ENCODE assay signal across 23 cellular contexts in genomic region chr2:166764216-166764615, GRCh38.
DNase-seq lines count a peak whose midpoint lies in the region; ATAC-seq and TF ChIP-seq lines count a peak whose summit lies in the region.
"Had no signal": no experiment of that assay in that cellular context is flagged by ENCODE, and none has a peak within 500 bp of the region (broad histone marks: within the 10 kb centered on the region; RNA-seq: fewer than 3 reads in every experiment).

No MANE protein-coding gene starts in this region.

- DNase-seq in GM23338 (ENCODE audit: low spot score) (peak; percentile 57), endodermal cell (no peak), renal cortical epithelial cell (ENCODE audit: low read depth) (peak; percentile 29), NCI-H524 (lab: John Stamatoyannopoulos, UW) (no peak), upper lobe of left lung (no peak)
- DNase-seq: ACHN; AML-193; DND-41; GDM1; GM23248; Karpas-422; MG63; NCI-H1092; NCI-H1436 treated with DMSO at 0.1 percent for 48 hours; NCI-H2029 treated with DMSO at 0.1 percent for 48 hours; NCI-H446 treated with DMSO at 0.1 percent for 48 hours; NK-92 treated with Interleukin-12 subunit alpha and Interleukin-12 subunit beta, amount 100 ng/mL, for 24 hours; SHP77 had no signal

- no peaks in the 10 kb centered on the region for H3K9me3 ChIP-seq in Loucy (ENCODE audit: insufficient read depth, low read depth, low read length)
- peaks cover 6% of the 10 kb centered on the region for H3K9me3 ChIP-seq in endodermal cell (ENCODE audit: control insufficient read depth, low read length)
- no peaks in the 10 kb centered on the region for H3K9me3 ChIP-seq in upper lobe of left lung
- H3K9me3 ChIP-seq: MG63 had no signal

- H3K9ac ChIP-seq in Loucy (ENCODE audit: low read depth, low read length, poor library complexity, severe bottlenecking) (no peak overlapping the region), endodermal cell (ENCODE audit: extremely low read depth, low read length, poor library complexity, severe bottlenecking) (no peak overlapping the region)
- H3K9ac ChIP-seq: GM23248 had no signal

- H3K4me1 ChIP-seq in GM23338 (ENCODE audit: insufficient read depth), result peaks cover 28% of the 10 kb centered on the region
- H3K4me1 ChIP-seq in Loucy (ENCODE audit: insufficient read depth, low read length, poor library complexity, severe bottlenecking), result no peaks in the 10 kb centered on the region
- H3K4me1 ChIP-seq in endodermal cell (ENCODE audit: control insufficient read depth, insufficient read depth, low read length), result no peaks in the 10 kb centered on the region
- H3K4me1 ChIP-seq in upper lobe of left lung, result no peaks in the 10 kb centered on the region

- H3K27me3 Mint-ChIP-seq in GM23338 (ENCODE audit: insufficient read depth, low read depth, poor library complexity), result peaks cover 5% of the 10 kb centered on the region
- H3K27me3 Mint-ChIP-seq in endodermal cell (ENCODE audit: insufficient read depth), result no peaks in the 10 kb centered on the region
- H3K27me3 Mint-ChIP-seq: IgD-negative memory B cell had no signal

- H3K27me3 ChIP-seq in GM23338 (ENCODE audit: insufficient read depth), result no peaks in the 10 kb centered on the region
- no peaks in the 10 kb centered on the region for H3K27me3 ChIP-seq in Loucy (ENCODE audit: insufficient read depth, low read length, poor library complexity, severe bottlenecking)
- H3K27me3 ChIP-seq in endodermal cell (ENCODE audit: control insufficient read depth, insufficient read depth, low read length, poor library complexity, severe bottlenecking), result no peaks in the 10 kb centered on the region
- H3K27me3 ChIP-seq in upper lobe of left lung, result no peaks in the 10 kb centered on the region
- H3K27me3 ChIP-seq: MG63 had no signal

- H3K4me2 ChIP-seq in GM23338 (no peak overlapping the region; the same call in 1 of the 2 replicates), Loucy (ENCODE audit: low read depth, low read length, poor library complexity, severe bottlenecking) (no peak overlapping the region)

- H3K9me3 Mint-ChIP-seq in GM23338, result no peaks in the 10 kb centered on the region; the same call in 2 of the 3 replicates
- H3K9me3 Mint-ChIP-seq in endodermal cell, result no peaks in the 10 kb centered on the region

- ATAC-seq in GM23338 (peak; percentile 80), GM21786 (IDR thresholded peaks at IDR 0.05; ENCODE audit: unreplicated experiment) (no peak), upper lobe of left lung (ENCODE audit: low FRiP score in 2 of 2) (no peak)

- 0 out of 3 replicates have a peak, but pooled peaks cover 2% of the 10 kb centered on the region for H3K36me3 Mint-ChIP-seq in GM23338 (ENCODE audit: low read depth)
- H3K36me3 Mint-ChIP-seq in endodermal cell (ENCODE audit: low read depth), result no peaks in the 10 kb centered on the region
- H3K36me3 Mint-ChIP-seq: IgD-negative memory B cell had no signal

- H3K4me3 Mint-ChIP-seq in GM23338, result no peak overlapping the region; the same call in 2 of the 3 replicates
- no peak overlapping the region for H3K4me3 Mint-ChIP-seq in endodermal cell
- H3K4me3 Mint-ChIP-seq: IgD-negative memory B cell had no signal

- TF ChIP-seq CTCF in GM23338 (conservative IDR thresholded peaks at IDR 0.05; ENCODE audit: low read depth in 2 of 2), result 0 out of 4 replicates have a peak, but pooled peaks of 1 of the 2 experiments have one; percentile 10
- TF ChIP-seq CTCF in Loucy (conservative IDR thresholded peaks at IDR 0.05; ENCODE audit: low read length), result no peak
- peak; percentile 53 for TF ChIP-seq CTCF in endodermal cell (conservative IDR thresholded peaks at IDR 0.05)
- no peak for TF ChIP-seq CTCF in upper lobe of left lung (IDR thresholded peaks at IDR 0.05)

- H3K27ac ChIP-seq in GM23338 (ENCODE audit: low read depth), result peak overlapping the region; percentile 30; the same call in 1 of the 2 replicates
- H3K27ac ChIP-seq in endodermal cell (ENCODE audit: low read depth, low read length), result no peak overlapping the region
- no peak overlapping the region for H3K27ac ChIP-seq in upper lobe of left lung
- H3K27ac ChIP-seq: C4-2B, GM23248, SK-N-MC had no signal

- H3K4me3 ChIP-seq in GM23338 (no peak overlapping the region), Loucy (ENCODE audit: low read length, poor library complexity, severe bottlenecking) (no peak overlapping the region), endodermal cell (ENCODE audit: low read length) (no peak overlapping the region), upper lobe of left lung (no peak overlapping the region)
- H3K4me3 ChIP-seq: GM23248, MG63, SK-N-MC had no signal

- H3F3A ChIP-seq in GM23338 (replicated peaks; ENCODE audit: low read depth) (no peaks in the 10 kb centered on the region), Loucy (ENCODE audit: low read depth) (no peaks in the 10 kb centered on the region)

- H3K79me2 ChIP-seq in GM23338 (replicated peaks; ENCODE audit: insufficient read depth), result no peaks in the 10 kb centered on the region
- H3K79me2 ChIP-seq in Loucy (ENCODE audit: insufficient read depth, low read length), result no peaks in the 10 kb centered on the region

- H3K27ac Mint-ChIP-seq in GM23338 (peak overlapping the region; percentile 90), endodermal cell (no peak overlapping the region)
- H3K27ac Mint-ChIP-seq: IgD-negative memory B cell had no signal

- no peaks in the 10 kb centered on the region for H4K20me1 ChIP-seq in GM23338 (replicated peaks; ENCODE audit: insufficient read depth)
- no peaks in the 10 kb centered on the region for H4K20me1 ChIP-seq in Loucy (ENCODE audit: insufficient read depth, low read length, poor library complexity, severe bottlenecking)

- H2AFZ ChIP-seq in GM23338 (no peak overlapping the region), Loucy (ENCODE audit: low read length) (peak overlapping the region; percentile 56; the same call in 1 of the 2 replicates)
- H2AFZ ChIP-seq: GM23248 had no signal

- H3K36me3 ChIP-seq in GM23338 (ENCODE audit: insufficient read depth) (no peaks in the 10 kb centered on the region), Loucy (ENCODE audit: insufficient read depth, low read length) (no peaks in the 10 kb centered on the region), endodermal cell (ENCODE audit: control insufficient read depth, insufficient read depth, low read length) (no peaks in the 10 kb centered on the region), upper lobe of left lung (no peaks in the 10 kb centered on the region)
- H3K36me3 ChIP-seq: MG63 had no signal

- no peak for TF ChIP-seq POLR2A in upper lobe of left lung (IDR thresholded peaks at IDR 0.05)

- H3K9me2 ChIP-seq in GM23338 (ENCODE audit: insufficient read depth) (no peaks in the 10 kb centered on the region), Loucy (replicated peaks; ENCODE audit: low read depth, low read length) (no peaks in the 10 kb centered on the region)

- TF ChIP-seq EP300 in upper lobe of left lung (IDR thresholded peaks at IDR 0.05), result no peak

- WGBS in endodermal cell (ENCODE audit: insufficient coverage in 1 of 2, insufficient read length in 1 of 2), 2 experiments, result 100% methylated on average over 1 of the region's 1 CpG; no CpG with 5 or more reads in 1 of the 2 experiments
- 96% methylated on average over 1 of the region's 1 CpG for WGBS in upper lobe of left lung, 2 donors

- H3K4me1 Mint-ChIP-seq in GM23338 (peaks cover 20% of the 10 kb centered on the region), endodermal cell (peaks cover 4% of the 10 kb centered on the region)
- H3K4me1 Mint-ChIP-seq: IgD-negative memory B cell had no signal

TF ChIP-seq in GM23338, 12 proteins besides CTCF, POLR2A, EP300 and RAD21 (continues in another document):
- TF ChIP-seq NANOG (IDR thresholded peaks at IDR 0.05; ENCODE audit: borderline replicate concordance), result no peak
- no peak for TF ChIP-seq ZNF114 (CRISPR knock-in tag; IDR thresholded peaks at IDR 0.05)
- TF ChIP-seq, protein P1, sequence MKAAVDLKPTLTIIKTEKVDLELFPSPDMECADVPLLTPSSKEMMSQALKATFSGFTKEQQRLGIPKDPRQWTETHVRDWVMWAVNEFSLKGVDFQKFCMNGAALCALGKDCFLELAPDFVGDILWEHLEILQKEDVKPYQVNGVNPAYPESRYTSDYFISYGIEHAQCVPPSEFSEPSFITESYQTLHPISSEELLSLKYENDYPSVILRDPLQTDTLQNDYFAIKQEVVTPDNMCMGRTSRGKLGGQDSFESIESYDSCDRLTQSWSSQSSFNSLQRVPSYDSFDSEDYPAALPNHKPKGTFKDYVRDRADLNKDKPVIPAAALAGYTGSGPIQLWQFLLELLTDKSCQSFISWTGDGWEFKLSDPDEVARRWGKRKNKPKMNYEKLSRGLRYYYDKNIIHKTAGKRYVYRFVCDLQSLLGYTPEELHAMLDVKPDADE (IDR thresholded peaks at IDR 0.05), result no peak
- TF ChIP-seq EZH2phosphoT487 (IDR thresholded peaks at IDR 0.05; ENCODE audit: unreplicated experiment), result no peak
- TF ChIP-seq POLR2AphosphoS5 (IDR thresholded peaks at IDR 0.05; ENCODE audit: low read depth), result no peak
- TF ChIP-seq EZH2 (IDR thresholded peaks at IDR 0.05; ENCODE audit: low read depth, unreplicated experiment), result no peak
- no peak for TF ChIP-seq REST (IDR thresholded peaks at IDR 0.05; ENCODE audit: unreplicated experiment)
- no peak for TF ChIP-seq STAT1 (IDR thresholded peaks at IDR 0.05; ENCODE audit: unreplicated experiment)

Comparison
In these comparisons a context has a peak if more than half of its experiments do, and no peak if none do; other contexts are left out.
1. DNase-seq: peak in GM23338 (single experiment) and renal cortical epithelial cell (single experiment); none in endodermal cell (single experiment), NCI-H524 (0 of 2) and upper lobe of left lung (0 of 2).